In genomic region chr16:19677403-19677802, GRCh38 we compare ENCODE assay signal across 20 cellular contexts. TPM values are rescaled to one million over a fixed set of nuclear protein-coding genes. Genes with fewer than 3 reads are reported as not detected.
DNase-seq lines count a peak whose midpoint lies in the region; ATAC-seq, FAIRE-seq and TF ChIP-seq lines count a peak whose summit lies in the region.
"Had no signal": no experiment of that assay in that cellular context is flagged by ENCODE, and none has a peak within 500 bp of the region (broad histone marks: within the 10 kb centered on the region; RNA-seq: fewer than 3 reads in every experiment).

No MANE protein-coding gene starts in this region.

- H3K36me3 Mint-ChIP-seq in neural progenitor cell: peaks cover 22% of the 10 kb centered on the region
- H3K36me3 Mint-ChIP-seq in stimulated activated effector memory CD8-positive, alpha-beta T cell treated with anti-CD3 and anti-CD28 coated beads, Interleukin-12 subunit alpha, Interleukin-12 subunit beta, amount 100 ng/mL, for 72 hours: peaks cover 27% of the 10 kb centered on the region
- peaks cover 20% of the 10 kb centered on the region for H3K36me3 Mint-ChIP-seq in activated naive CD4-positive, alpha-beta T cell treated with anti-CD3 and anti-CD28 coated beads for 36 hours (ENCODE audit: low read depth)

- no peaks in the 10 kb centered on the region for H3K4me1 Mint-ChIP-seq in neural progenitor cell
- H3K4me1 Mint-ChIP-seq in stimulated activated effector memory CD8-positive, alpha-beta T cell treated with anti-CD3 and anti-CD28 coated beads, Interleukin-12 subunit alpha, Interleukin-12 subunit beta, amount 100 ng/mL, for 72 hours: no peaks in the 10 kb centered on the region
- H3K4me1 Mint-ChIP-seq in activated naive CD4-positive, alpha-beta T cell treated with anti-CD3 and anti-CD28 coated beads for 36 hours (ENCODE audit: low read depth): no peaks in the 10 kb centered on the region
- H3K4me1 Mint-ChIP-seq: CD8-positive, alpha-beta memory T cell had no signal

- H3K36me3 ChIP-seq in bronchial epithelial cell (ENCODE audit: control insufficient read depth, insufficient read depth, low read length) (peaks cover 3% of the 10 kb centered on the region), neural progenitor cell (no peaks in the 10 kb centered on the region), GM23248 (ENCODE audit: low read depth) (0 out of 2 replicates have a peak, but pooled peaks cover 2% of the 10 kb centered on the region)

- H3K79me2 ChIP-seq in neural progenitor cell (ENCODE audit: low read depth) (no peaks in the 10 kb centered on the region), GM23248 (ENCODE audit: insufficient read depth) (no peaks in the 10 kb centered on the region)

- H3K9me3 ChIP-seq in neural progenitor cell (ENCODE audit: low read depth) (no peaks in the 10 kb centered on the region), GM23248 (ENCODE audit: low read depth) (no peaks in the 10 kb centered on the region)

- H3K4me3 Mint-ChIP-seq in neural progenitor cell: peak overlapping the region; percentile 28
- H3K4me3 Mint-ChIP-seq in stimulated activated effector memory CD8-positive, alpha-beta T cell treated with anti-CD3 and anti-CD28 coated beads, Interleukin-12 subunit alpha, Interleukin-12 subunit beta, amount 100 ng/mL, for 72 hours: no peak overlapping the region
- H3K4me3 Mint-ChIP-seq in activated naive CD4-positive, alpha-beta T cell treated with anti-CD3 and anti-CD28 coated beads for 36 hours: no peak overlapping the region
- H3K4me3 Mint-ChIP-seq: CD8-positive, alpha-beta memory T cell had no signal

- no peak overlapping the region for H3K27ac ChIP-seq in neural progenitor cell
- no peak overlapping the region for H3K27ac ChIP-seq in GM23248

- no peak overlapping the region for H3K27ac Mint-ChIP-seq in neural progenitor cell
- peak overlapping the region; percentile 30 for H3K27ac Mint-ChIP-seq in stimulated activated effector memory CD8-positive, alpha-beta T cell treated with anti-CD3 and anti-CD28 coated beads, Interleukin-12 subunit alpha, Interleukin-12 subunit beta, amount 100 ng/mL, for 72 hours
- no peak overlapping the region for H3K27ac Mint-ChIP-seq in activated naive CD4-positive, alpha-beta T cell treated with anti-CD3 and anti-CD28 coated beads for 36 hours

- in situ Hi-C loops in GM23248 (cut with MboI): no loop called here

- H3K27me3 Mint-ChIP-seq in neural progenitor cell (ENCODE audit: insufficient read depth, low read depth): no peaks in the 10 kb centered on the region
- no peaks in the 10 kb centered on the region for H3K27me3 Mint-ChIP-seq in activated naive CD4-positive, alpha-beta T cell treated with anti-CD3 and anti-CD28 coated beads for 36 hours (ENCODE audit: low read depth)
- H3K27me3 Mint-ChIP-seq: CD8-positive, alpha-beta memory T cell had no signal

- no peaks in the 10 kb centered on the region for H3K9me3 Mint-ChIP-seq in neural progenitor cell
- H3K9me3 Mint-ChIP-seq in stimulated activated effector memory CD8-positive, alpha-beta T cell treated with anti-CD3 and anti-CD28 coated beads, Interleukin-12 subunit alpha, Interleukin-12 subunit beta, amount 100 ng/mL, for 72 hours: no peaks in the 10 kb centered on the region
- no peaks in the 10 kb centered on the region for H3K9me3 Mint-ChIP-seq in activated naive CD4-positive, alpha-beta T cell treated with anti-CD3 and anti-CD28 coated beads for 36 hours
- H3K9me3 Mint-ChIP-seq: CD8-positive, alpha-beta memory T cell had no signal

- H4K20me1 ChIP-seq in neural progenitor cell (ENCODE audit: low read depth) (no peaks in the 10 kb centered on the region), GM23248 (ENCODE audit: insufficient read depth) (no peaks in the 10 kb centered on the region)

- H2AFZ ChIP-seq in neural progenitor cell (replicated peaks): no peak overlapping the region
- H2AFZ ChIP-seq in GM23248: no peak overlapping the region

- CTCF ChIA-PET in activated naive CD4-positive, alpha-beta T cell treated with anti-CD3 and anti-CD28 coated beads for 36 hours (lab: Charles Lee): no interaction called here

- H3K4me3 ChIP-seq in bronchial epithelial cell (ENCODE audit: low read depth, low read length): no peak overlapping the region
- no peak overlapping the region for H3K4me3 ChIP-seq in neural progenitor cell
- no peak overlapping the region for H3K4me3 ChIP-seq in GM23248

- 85 to 88% methylated on average over 7 of the region's 7 CpGs for WGBS in GM23248 (ENCODE audit: low coverage in 1 of 2, low lambda C conversion rate in 2 of 2, missing lambda C conversion rate in 2 of 2), 2 experiments

- no peak overlapping the region for H3K4me2 ChIP-seq in neural progenitor cell
- H3K4me2 ChIP-seq in GM23248 (ENCODE audit: unreplicated experiment): no peak overlapping the region

- H3K4me1 ChIP-seq in neural progenitor cell (no peaks in the 10 kb centered on the region), GM23248 (ENCODE audit: insufficient read depth) (no peaks in the 10 kb centered on the region)

- H3K9ac ChIP-seq in neural progenitor cell: no peak overlapping the region
- H3K9ac ChIP-seq in GM23248: no peak overlapping the region

- H3K27me3 ChIP-seq in bronchial epithelial cell (ENCODE audit: control insufficient read depth, insufficient read depth, low read length) (no peaks in the 10 kb centered on the region), neural progenitor cell (no peaks in the 10 kb centered on the region), GM23248 (replicated peaks; ENCODE audit: insufficient read depth) (no peaks in the 10 kb centered on the region)

- DNase-seq in bronchial epithelial cell (ENCODE audit: low read depth) (no peak), left cardiac atrium (no peak), neural progenitor cell (ENCODE audit: low spot score) (no peak), NCI-H2081 (lab: John Stamatoyannopoulos, UW) (no peak), GM23248 (no peak), GM03348 (ENCODE audit: low spot score) (no peak)
- no peak for DNase-seq in stimulated activated effector memory CD8-positive, alpha-beta T cell treated with anti-CD3 and anti-CD28 coated beads, Interleukin-12 subunit alpha, Interleukin-12 subunit beta, amount 100 ng/mL, for 72 hours (ENCODE audit: low spot score in 2 of 2)
- no peak for DNase-seq in activated naive CD4-positive, alpha-beta T cell treated with anti-CD3 and anti-CD28 coated beads for 36 hours
- DNase-seq: ACHN; C1 segment of cervical spinal cord; CD8-positive, alpha-beta memory T cell; DMS79 treated with DMSO at 0.1 percent for 48 hours; H7; MM.1S; NCI-H1092; NCI-H1436 treated with DMSO at 0.1 percent for 48 hours; NCI-H2029; NCI-H2171; NCI-H446 had no signal

- ATAC-seq in left cardiac atrium: peak; percentile 50 to 69
- ATAC-seq in stimulated activated effector memory CD8-positive, alpha-beta T cell treated with anti-CD3 and anti-CD28 coated beads, Interleukin-12 subunit alpha, Interleukin-12 subunit beta, amount 100 ng/mL, for 72 hours: no peak
- ATAC-seq: Panc1 had no signal

- H3K9me2 ChIP-seq in GM23248 (ENCODE audit: insufficient read depth): no peaks in the 10 kb centered on the region

- intact Hi-C loops in left cardiac atrium (cut with DNase I): no loop called here
- intact Hi-C loops in activated naive CD4-positive, alpha-beta T cell treated with anti-CD3 and anti-CD28 coated beads for 36 hours (cut with micrococcal nuclease): no loop called here

- no peaks in the 10 kb centered on the region for H3F3A ChIP-seq in neural progenitor cell (ENCODE audit: low read depth)
- H3F3A ChIP-seq in GM23248 (ENCODE audit: insufficient read depth): no peaks in the 10 kb centered on the region

- no peak for TF ChIP-seq CTCF in bronchial epithelial cell (IDR thresholded peaks at IDR 0.05; ENCODE audit: insufficient read depth, low read length, severe bottlenecking)
- no peak for TF ChIP-seq CTCF in neural progenitor cell (IDR thresholded peaks at IDR 0.05)

- peak; percentile 58 for FAIRE-seq in bronchial epithelial cell (lab: Jason Lieb, UNC)

RNA-seq across cellular contexts. Expression of gene KNOP1, which starts 40.6 kb away (rescaled TPM):
- 12.5 and 15.0 TPM in 2 replicates for total RNA-seq in bronchial epithelial cell
- 1 to 10 TPM; 8.5 to 9.1 TPM for total RNA-seq in left cardiac atrium
- total RNA-seq in neural progenitor cell (ENCODE audit: low replicate concordance): 126 and 130 TPM in 2 replicates
- 8.0 and 11.8 TPM in 2 replicates for total RNA-seq in GM23248 (2014; rRNA removed; shearing (Covaris generic))
- polyA plus RNA-seq in GM23248 (2016; fragmentation: Nextera tagmentation; extraction: Ambion mirVana): 14.1 and 15.6 TPM in 2 replicates
- 10 to 100 TPM; 24.4 to 26.1 TPM for total RNA-seq in activated naive CD4-positive, alpha-beta T cell treated with anti-CD3 and anti-CD28 coated beads for 36 hours

RNA-seq across cellular contexts. Expression of gene IQCK, which starts 40.7 kb away (rescaled TPM):
- total RNA-seq in bronchial epithelial cell: 1.3 and 3.1 TPM in 2 replicates
- total RNA-seq in left cardiac atrium: 1 to 10 TPM; 4.3 to 6.6 TPM
- 22.1 and 25.3 TPM in 2 replicates for total RNA-seq in neural progenitor cell (ENCODE audit: low replicate concordance)
- total RNA-seq in GM23248 (2014; rRNA removed; shearing (Covaris generic)): 9.8 and 24.8 TPM in 2 replicates
- 9.7 and 11.1 TPM in 2 replicates for polyA plus RNA-seq in GM23248 (2016; fragmentation: Nextera tagmentation; extraction: Ambion mirVana)
- 1 to 10 TPM; 2.8 to 3.9 TPM for total RNA-seq in activated naive CD4-positive, alpha-beta T cell treated with anti-CD3 and anti-CD28 coated beads for 36 hours
